9 cellular contexts compared by ENCODE assay signal in genomic region chr6:209432-210103, GRCh38.
A peak's percentile ranks its signal among the peaks of the same experiment; 100 is the strongest.
DNase-seq lines count a peak whose midpoint lies in the region; ATAC-seq and FAIRE-seq lines count a peak whose summit lies in the region.
"Had no signal": no experiment of that assay in that cellular context is flagged by ENCODE, and none has a peak within 500 bp of the region (broad histone marks: within the 10 kb centered on the region; RNA-seq: fewer than 3 reads in every experiment).

No MANE protein-coding gene starts in this region.

- H3K27ac Mint-ChIP-seq in activated CD4-positive, alpha-beta T cell treated with anti-CD3 and anti-CD28 coated beads, Interleukin-2, amount 10 ng/mL, durations not matched to agents 24 days and 14 days, result peak overlapping the region; percentile 56

- H3K9me3 Mint-ChIP-seq in activated CD4-positive, alpha-beta T cell treated with anti-CD3 and anti-CD28 coated beads, Interleukin-2, amount 10 ng/mL, durations not matched to agents 24 days and 14 days, result peaks cover 3% of the 10 kb centered on the region

- ATAC-seq in GM18868 (IDR thresholded peaks at IDR 0.05; ENCODE audit: unreplicated experiment) (peak; percentile 84), HG02870 (IDR thresholded peaks at IDR 0.05; ENCODE audit: unreplicated experiment) (peak; percentile 67), GM19324 (IDR thresholded peaks at IDR 0.05; ENCODE audit: low FRiP score, unreplicated experiment) (no peak)

- H3K27ac ChIP-seq in SJCRH30, result no peak overlapping the region
- H3K27ac ChIP-seq: SJSA1 had no signal

- H3K4me3 ChIP-seq in SJCRH30, result no peak overlapping the region
- H3K4me3 ChIP-seq: SJSA1 had no signal

- peaks cover 12% of the 10 kb centered on the region for H3K27me3 Mint-ChIP-seq in activated CD4-positive, alpha-beta T cell treated with anti-CD3 and anti-CD28 coated beads, Interleukin-2, amount 10 ng/mL, durations not matched to agents 24 days and 14 days

- H3K27me3 ChIP-seq in SJCRH30, result no peaks in the 10 kb centered on the region

- H3K4me1 ChIP-seq in SJCRH30, result no peaks in the 10 kb centered on the region

- peaks cover 3% of the 10 kb centered on the region for H3K36me3 Mint-ChIP-seq in activated CD4-positive, alpha-beta T cell treated with anti-CD3 and anti-CD28 coated beads, Interleukin-2, amount 10 ng/mL, durations not matched to agents 24 days and 14 days (ENCODE audit: low read depth)

- FAIRE-seq in RCC 7860 (lab: Jason Lieb, UNC), result no peak

- no peaks in the 10 kb centered on the region for H3K36me3 ChIP-seq in SJCRH30
- H3K36me3 ChIP-seq: SJSA1 had no signal

- H3K9me3 ChIP-seq in SJCRH30 (replicated peaks), result no peaks in the 10 kb centered on the region
- H3K9me3 ChIP-seq: SJSA1 had no signal

- DNase-seq in activated CD4-positive, alpha-beta T cell treated with anti-CD3 and anti-CD28 coated beads, Interleukin-2, amount 10 ng/mL, durations not matched to agents 24 days and 14 days, result peak; percentile 82
- DNase-seq in stimulated activated CD4-positive, alpha-beta T cell treated with anti-CD3 and anti-CD28 coated beads, Interleukin-15, amount 100 ng/mL, for 24 hours, result peak; percentile 84
- DNase-seq in SJCRH30 (no peak), Ammon's horn (ENCODE audit: low spot score) (no peak), RCC 7860 (ENCODE audit: low spot score) (no peak)

- H3K4me1 Mint-ChIP-seq in activated CD4-positive, alpha-beta T cell treated with anti-CD3 and anti-CD28 coated beads, Interleukin-2, amount 10 ng/mL, durations not matched to agents 24 days and 14 days, result peaks cover 27% of the 10 kb centered on the region

- peak overlapping the region; percentile 69 for H3K4me3 Mint-ChIP-seq in activated CD4-positive, alpha-beta T cell treated with anti-CD3 and anti-CD28 coated beads, Interleukin-2, amount 10 ng/mL, durations not matched to agents 24 days and 14 days

- intact Hi-C loops in activated CD4-positive, alpha-beta T cell treated with anti-CD3 and anti-CD28 coated beads, Interleukin-2, amount 10 ng/mL, durations not matched to agents 24 days and 14 days (cut with micrococcal nuclease), result loop anchor here (1.0 to 2.0 kb wide), 2 partner anchors 14 to 15 kb away; no protein-coding TSS in a partner anchor

Comparison
In these comparisons a context has a peak if more than half of its experiments do, and no peak if none do; other contexts are left out.
1. DNase-seq: peak in activated CD4-positive, alpha-beta T cell treated with anti-CD3 and anti-CD28 coated beads, Interleukin-2, amount 10 ng/mL, durations not matched to agents 24 days and 14 days (single experiment) and stimulated activated CD4-positive, alpha-beta T cell treated with anti-CD3 and anti-CD28 coated beads, Interleukin-15, amount 100 ng/mL, for 24 hours (single experiment); none in SJCRH30 (0 of 2), Ammon's horn (single experiment) and RCC 7860 (single experiment).